ENCODE assay signal across 8 cellular contexts in genomic region chr2:214830794-214831346, GRCh38. TPM values are rescaled to one million over a fixed set of nuclear protein-coding genes. Genes with fewer than 3 reads are reported as not detected.
A peak's percentile ranks its signal among the peaks of the same experiment; 100 is the strongest.
DNase-seq lines count a peak whose midpoint lies in the region; ATAC-seq and TF ChIP-seq lines count a peak whose summit lies in the region.

No MANE protein-coding gene starts in this region.

- H3K4me1 ChIP-seq in thyroid gland = no peaks in the 10 kb centered on the region

- TF ChIP-seq POLR2A in thyroid gland (IDR thresholded peaks at IDR 0.05) = no peak

- peak; percentile 23 for TF ChIP-seq CTCF in GM12864 (IDR thresholded peaks at IDR 0.05; ENCODE audit: low read depth, low read length, missing control alignments)
- peak; percentile 54 for TF ChIP-seq CTCF in fibroblast of mammary gland (conservative IDR thresholded peaks at IDR 0.05; ENCODE audit: control insufficient read depth, insufficient read depth, low read depth, low read length)
- TF ChIP-seq CTCF in thyroid gland (IDR thresholded peaks at IDR 0.05) = peak in 3 of 6 experiments; percentile 17 to 33 (median 18)

- in situ Hi-C loops in ACHN (cut with HindIII; ENCODE audit: low pct_ligation_motif_present, low pct_unique_long_range_greater_than_20kb, low sequenced_read_pairs) = no loop called here

- 53 to 56% methylated on average over 5 of the region's 5 CpGs for WGBS in thyroid gland, 2 donors

- no peak for ATAC-seq in HG03280 (IDR thresholded peaks at IDR 0.05; ENCODE audit: unreplicated experiment)

- H3K4me3 ChIP-seq in GM12864 (ENCODE audit: low read depth, low read length) (no peak overlapping the region), fibroblast of mammary gland (ENCODE audit: control insufficient read depth, low read depth, low read length) (no peak overlapping the region), thyroid gland (replicated peaks in 1 of 3) (no peak overlapping the region)

- intact Hi-C loops in thyroid gland (cut with DNase I) = no loop called here

- no peaks in the 10 kb centered on the region for H3K27me3 ChIP-seq in thyroid gland

- H3K36me3 ChIP-seq in thyroid gland = no peaks in the 10 kb centered on the region

- H3K27ac ChIP-seq in thyroid gland = no peak overlapping the region

- no peaks in the 10 kb centered on the region for H3K9me3 ChIP-seq in thyroid gland

- peak; percentile 33 for DNase-seq in ACHN
- DNase-seq in GM12864 (ENCODE audit: low read depth) = no peak
- DNase-seq in NCI-H69 (lab: John Stamatoyannopoulos, UW) = peak; percentile 36
- peak; percentile 42 for DNase-seq in fibroblast of mammary gland (ENCODE audit: low read depth)
- no peak for DNase-seq in activated CD8-positive, alpha-beta memory T cell treated with anti-CD3 and anti-CD28 coated beads, Interleukin-2, amount 50 U/mL, for 4 hours
- no peak for DNase-seq in thyroid gland
- no peak for DNase-seq in cortex of kidney (lab: John Stamatoyannopoulos, UW)

RNA-seq across cellular contexts. Expression of gene BARD1, which starts 21.4 kb away (rescaled TPM):
- 10 to 100 TPM; 12.8 to 16.5 (median 15.2) TPM for total RNA-seq in thyroid gland

Comparison
In these comparisons a context has a peak if more than half of its experiments do, and no peak if none do; other contexts are left out.
1. DNase-seq: peak in ACHN (single experiment), NCI-H69 (single experiment) and fibroblast of mammary gland (single experiment); none in GM12864 (single experiment), activated CD8-positive, alpha-beta memory T cell treated with anti-CD3 and anti-CD28 coated beads, Interleukin-2, amount 50 U/mL, for 4 hours (single experiment), thyroid gland (0 of 2) and cortex of kidney (single experiment).